1 cellular context compared by ENCODE assay signal in genomic region chr3:29758108-29759020, GRCh38.
TF ChIP-seq lines count a peak whose summit lies in the region.

No MANE protein-coding gene starts in this region.

TF ChIP-seq in GM23338, 12 proteins besides CTCF, POLR2A, EP300 and RAD21 (continued from another document):
- TF ChIP-seq REST (IDR thresholded peaks at IDR 0.05; ENCODE audit: unreplicated experiment) = no peak
- no peak for TF ChIP-seq EZH2 (IDR thresholded peaks at IDR 0.05; ENCODE audit: low read depth, unreplicated experiment)
- TF ChIP-seq POLR2AphosphoS5 (IDR thresholded peaks at IDR 0.05; ENCODE audit: low read depth) = no peak
- no peak for TF ChIP-seq STAT1 (IDR thresholded peaks at IDR 0.05; ENCODE audit: unreplicated experiment)
- TF ChIP-seq ZNF462 (CRISPR knock-in tag; IDR thresholded peaks at IDR 0.05) = no peak
- TF ChIP-seq JUNB (IDR thresholded peaks at IDR 0.05; ENCODE audit: unreplicated experiment) = no peak
